Comparison of ENCODE assay signal across 1 cellular context in the genomic region with DNA sequence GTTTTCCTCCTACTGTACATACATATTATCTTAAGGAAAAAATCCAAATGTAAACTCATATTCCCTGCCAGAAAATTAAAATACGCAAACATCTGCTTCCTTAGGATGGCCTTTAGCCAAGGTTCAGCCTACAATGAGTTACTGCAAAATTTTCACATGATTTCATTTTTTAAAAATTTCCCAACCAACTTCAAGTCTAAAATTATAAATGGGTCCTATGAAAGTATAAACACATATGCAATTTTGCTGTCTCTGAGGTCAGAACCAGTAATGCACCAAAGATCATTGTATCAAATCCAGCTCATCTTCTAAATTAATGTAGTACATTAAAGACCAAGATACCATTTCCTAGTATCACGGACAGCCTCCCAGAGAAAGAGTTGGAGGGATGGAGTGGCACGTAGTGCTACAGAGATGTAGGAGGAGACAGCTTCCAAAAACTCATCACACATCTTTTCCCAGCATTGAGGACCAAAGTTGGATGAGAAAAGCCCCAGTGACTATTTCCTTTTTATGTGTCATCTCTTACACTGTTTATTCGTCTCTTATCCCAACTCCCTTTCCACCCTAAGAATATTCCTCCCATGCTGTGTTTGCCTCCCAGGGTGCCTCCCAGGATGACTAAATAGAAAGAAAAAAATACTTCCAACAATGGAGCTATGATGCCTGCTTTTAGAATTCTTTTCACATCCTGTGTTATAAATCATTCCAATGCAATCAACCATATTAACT.
TF ChIP-seq lines count a peak whose summit lies in the region.

No MANE protein-coding gene starts in this region.

TF ChIP-seq in SK-N-SH treated with all-trans-retinoic acid at 6 μM for 48 hours, 23 proteins besides CTCF, POLR2A, EP300 and RAD21 (continued from another document):
- TF ChIP-seq, protein P1, sequence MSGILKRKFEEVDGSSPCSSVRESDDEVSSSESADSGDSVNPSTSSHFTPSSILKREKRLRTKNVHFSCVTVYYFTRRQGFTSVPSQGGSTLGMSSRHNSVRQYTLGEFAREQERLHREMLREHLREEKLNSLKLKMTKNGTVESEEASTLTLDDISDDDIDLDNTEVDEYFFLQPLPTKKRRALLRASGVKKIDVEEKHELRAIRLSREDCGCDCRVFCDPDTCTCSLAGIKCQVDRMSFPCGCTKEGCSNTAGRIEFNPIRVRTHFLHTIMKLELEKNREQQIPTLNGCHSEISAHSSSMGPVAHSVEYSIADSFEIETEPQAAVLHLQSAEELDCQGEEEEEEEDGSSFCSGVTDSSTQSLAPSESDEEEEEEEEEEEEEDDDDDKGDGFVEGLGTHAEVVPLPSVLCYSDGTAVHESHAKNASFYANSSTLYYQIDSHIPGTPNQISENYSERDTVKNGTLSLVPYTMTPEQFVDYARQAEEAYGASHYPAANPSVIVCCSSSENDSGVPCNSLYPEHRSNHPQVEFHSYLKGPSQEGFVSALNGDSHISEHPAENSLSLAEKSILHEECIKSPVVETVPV (CRISPR knock-in tag; IDR thresholded peaks at IDR 0.05), result no peak
- no peak for TF ChIP-seq ZFP30 (CRISPR knock-in tag; IDR thresholded peaks at IDR 0.05)
- TF ChIP-seq PPARA (CRISPR knock-in tag; IDR thresholded peaks at IDR 0.05; ENCODE audit: borderline replicate concordance), result no peak
- no peak for TF ChIP-seq ZFP3 (CRISPR knock-in tag; IDR thresholded peaks at IDR 0.05)
- TF ChIP-seq ESRRG (CRISPR knock-in tag; IDR thresholded peaks at IDR 0.05), result no peak
